ENCODE assay signal across 8 cellular contexts in genomic region chr2:49616800-49617199, GRCh38.
DNase-seq lines count a peak whose midpoint lies in the region; ATAC-seq and TF ChIP-seq lines count a peak whose summit lies in the region.

No MANE protein-coding gene starts in this region.

- TF ChIP-seq POLR2A in erythroblast (IDR thresholded peaks at IDR 0.05; ENCODE audit: low read length) (no peak), stomach (IDR thresholded peaks at IDR 0.05) (no peak)

- H3K27me3 ChIP-seq in H7 (ENCODE audit: control insufficient read depth, insufficient read depth, low read length) (no peaks in the 10 kb centered on the region), stomach (no peaks in the 10 kb centered on the region), tibial artery (no peaks in the 10 kb centered on the region)

- intact Hi-C loops in stomach (cut with DNase I; ENCODE audit: low total_unique reads) (no loop called here), tibial artery (cut with DNase I; ENCODE audit: low total_unique reads) (no loop called here)

- 7 to 24% (median 8%) methylated on average over 2 of the region's 2 CpGs for WGBS in stomach, 5 donors

- H3K4me1 ChIP-seq in stomach = no peaks in the 10 kb centered on the region
- H3K4me1 ChIP-seq in tibial artery = no peaks in the 10 kb centered on the region

- no peaks in the 10 kb centered on the region for H3K36me3 ChIP-seq in H7 (replicated peaks; ENCODE audit: control insufficient read depth, insufficient read depth, low read length)
- no peaks in the 10 kb centered on the region for H3K36me3 ChIP-seq in stomach
- no peaks in the 10 kb centered on the region for H3K36me3 ChIP-seq in tibial artery

- H3K27ac ChIP-seq in stomach = no peak overlapping the region
- no peak overlapping the region for H3K27ac ChIP-seq in tibial artery

- no peak for ATAC-seq in HG02852 (IDR thresholded peaks at IDR 0.05; ENCODE audit: unreplicated experiment)
- no peak for ATAC-seq in HG02973 (IDR thresholded peaks at IDR 0.05; ENCODE audit: unreplicated experiment)

- DNase-seq in COLO829 (ENCODE audit: low spot score) = peak; percentile 24
- DNase-seq in H7 = peak; percentile 19
- DNase-seq in NCI-H460 (ENCODE audit: extremely low read depth, low read depth) = peak; percentile 12
- DNase-seq in erythroblast (lab: John Stamatoyannopoulos, UW) = peak; percentile 3 to 15
- no peak for DNase-seq in stomach
- DNase-seq in tibial artery = no peak

- peak in 4 of 7 experiments; percentile 8 to 54 (median 22) for TF ChIP-seq CTCF in stomach (IDR thresholded peaks at IDR 0.05)
- TF ChIP-seq CTCF in tibial artery (IDR thresholded peaks at IDR 0.05) = peak in 1 of 2 experiments; percentile 11

- H3K9me3 ChIP-seq in stomach (no peaks in the 10 kb centered on the region), tibial artery (no peaks in the 10 kb centered on the region)

- TF ChIP-seq EP300 in stomach (IDR thresholded peaks at IDR 0.05) = no peak

- H3K4me3 ChIP-seq in H7 (ENCODE audit: insufficient read depth, low read depth, low read length) (no peak overlapping the region), stomach (no peak overlapping the region), tibial artery (no peak overlapping the region)

Comparison
In these comparisons a context has a peak if more than half of its experiments do, and no peak if none do; other contexts are left out.
1. DNase-seq: peak in COLO829 (single experiment), H7 (single experiment), NCI-H460 (single experiment) and erythroblast (2 of 2); none in stomach (single experiment) and tibial artery (0 of 2).